In the genomic region with DNA sequence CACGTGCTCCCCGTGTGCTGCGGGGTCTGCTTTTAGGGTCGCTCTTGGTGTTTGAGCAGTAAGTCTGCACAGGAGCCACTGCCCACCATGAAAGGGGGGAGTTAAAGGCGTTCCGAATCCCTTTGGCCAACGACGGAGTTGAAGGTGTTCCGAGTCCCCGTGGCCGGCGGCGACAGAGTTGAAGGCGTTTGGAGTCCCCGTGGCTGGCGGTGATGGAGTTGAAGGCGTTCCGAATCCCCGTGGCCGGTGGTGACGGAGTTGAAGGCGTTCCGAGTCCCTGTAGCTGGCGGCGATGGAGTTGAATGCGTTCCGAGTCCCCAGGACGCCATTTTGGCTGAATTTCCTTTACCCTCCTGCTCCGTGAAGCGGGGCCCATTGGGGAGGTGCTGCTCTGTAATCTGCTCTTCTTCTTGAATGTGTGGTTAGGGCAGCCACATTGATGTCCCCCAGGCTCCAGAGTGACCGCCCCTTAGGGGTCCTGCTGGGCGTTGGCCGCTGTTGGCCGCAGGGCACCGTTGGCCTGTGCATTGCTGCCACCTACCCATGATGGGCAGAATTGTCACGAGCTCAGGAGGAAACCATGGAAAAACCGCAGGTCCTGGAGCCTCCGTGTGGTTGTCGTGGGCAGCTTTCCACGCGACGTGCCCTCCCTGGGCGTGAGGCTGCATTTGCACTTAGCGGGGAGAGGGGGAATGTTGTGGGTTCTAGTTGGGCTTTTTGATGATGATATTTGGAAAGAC, we compare ENCODE assay signal across 12 cellular contexts.
A peak's percentile ranks its signal among the peaks of the same experiment; 100 is the strongest.
DNase-seq lines count a peak whose midpoint lies in the region; ATAC-seq, FAIRE-seq and TF ChIP-seq lines count a peak whose summit lies in the region.
"Had no signal": no experiment of that assay in that cellular context is flagged by ENCODE, and none has a peak within 500 bp of the region (broad histone marks: within the 10 kb centered on the region; RNA-seq: fewer than 3 reads in every experiment).

No MANE protein-coding gene starts in this region.

- H3K27ac ChIP-seq in HCT116 (ENCODE audit: low read depth, low read length) = no peak overlapping the region
- no peak overlapping the region for H3K27ac ChIP-seq in brain microvascular endothelial cell
- H3K27ac ChIP-seq in kidney (ENCODE audit: low read depth in 2 of 2, low read length in 2 of 2) = no peak overlapping the region
- H3K27ac ChIP-seq: tibial artery had no signal

- H3K36me3 ChIP-seq in HCT116 (ENCODE audit: control insufficient read depth in 1 of 2, insufficient read depth in 2 of 2, low read length in 2 of 2) (peaks cover 0 to 12% of the 10 kb centered on the region in 2 experiments; a peak in 2 of 4 replicates), brain microvascular endothelial cell (replicated peaks) (no peaks in the 10 kb centered on the region), kidney (ENCODE audit: control insufficient read depth in 1 of 2, insufficient read depth in 2 of 2, low read length in 2 of 2) (no peaks in the 10 kb centered on the region)

- H3K9me2 ChIP-seq in HCT116 (ENCODE audit: insufficient read depth) = no peaks in the 10 kb centered on the region

- no peak overlapping the region for H3K4me3 ChIP-seq in AG04449 (ENCODE audit: low read depth, low read length)
- H3K4me3 ChIP-seq in HCT116 (replicated peaks in 1 of 2; ENCODE audit: low read depth in 1 of 2, low read length in 2 of 2) = no peak overlapping the region
- no peak overlapping the region for H3K4me3 ChIP-seq in brain microvascular endothelial cell (ENCODE audit: low read depth, low read length)
- H3K4me3 ChIP-seq in kidney (ENCODE audit: low read length in 2 of 2) = no peak overlapping the region
- H3K4me3 ChIP-seq: tibial artery had no signal

- H3K27me3 ChIP-seq in HCT116 (ENCODE audit: insufficient read depth, low read length) (no peaks in the 10 kb centered on the region), brain microvascular endothelial cell (replicated peaks) (no peaks in the 10 kb centered on the region)
- H3K27me3 ChIP-seq: tibial artery had no signal

- RAD21 ChIA-PET in HCT116 (lab: Charles Lee; ENCODE audit: low non-redundant PET in 1 of 2, low total read pairs in 2 of 2, uncharacterized antibody in 2 of 2, unreplicated experiment in 2 of 2) = interaction anchor here (0.6 to 1.0 kb wide), 5 partner anchors 37 to 165 kb away, joined by 3 to 6 read pairs (median 3); no protein-coding TSS in a partner anchor

- TF ChIP-seq CTCF in AG04449 (IDR thresholded peaks at IDR 0.05; ENCODE audit: insufficient read depth, low read length, missing control alignments) = peak; percentile 16
- TF ChIP-seq CTCF in HCT116 (IDR thresholded peaks at IDR 0.05 in 2 of 3, conservative IDR thresholded peaks at IDR 0.05 in 1 of 3; ENCODE audit: borderline replicate concordance in 1 of 3, insufficient read depth in 1 of 3, low read depth in 2 of 3, low read length in 2 of 3) = peak; percentile 43 to 93 (median 46)
- TF ChIP-seq CTCF in brain microvascular endothelial cell (IDR thresholded peaks at IDR 0.05; ENCODE audit: low read depth, low read length, missing control alignments) = peak; percentile 48
- TF ChIP-seq CTCF in kidney (IDR thresholded peaks at IDR 0.05; ENCODE audit: borderline replicate concordance, extremely low read depth, insufficient read depth) = peak; percentile 49

- no peaks in the 10 kb centered on the region for H3K4me1 ChIP-seq in HCT116 (ENCODE audit: control insufficient read depth in 1 of 2, insufficient read depth in 2 of 2, low read length in 2 of 2)
- H3K4me1 ChIP-seq in kidney (ENCODE audit: control insufficient read depth in 1 of 2, insufficient read depth in 1 of 2, low read depth in 1 of 2, low read length in 2 of 2) = no peaks in the 10 kb centered on the region

- BruUV-seq in HCT116 (replicated peaks; lab: Mats Ljungman, UMichigan) = no TSS peak

- ATAC-seq in HCT116 (peak; percentile 62), HG03521 (IDR thresholded peaks at IDR 0.05; ENCODE audit: unreplicated experiment) (no peak), HG03280 (IDR thresholded peaks at IDR 0.05; ENCODE audit: unreplicated experiment) (no peak)

- no peak for TF ChIP-seq POLR2A in HCT116 (IDR thresholded peaks at IDR 0.05; ENCODE audit: borderline replicate concordance, extremely low read depth, insufficient read depth, insufficient read length)

- no peak overlapping the region for H3K4me2 ChIP-seq in HCT116 (ENCODE audit: low read length)

- H3K9me3 ChIP-seq in HCT116 (ENCODE audit: control insufficient read depth in 1 of 2, insufficient read depth in 1 of 2, low read depth in 1 of 2, low read length in 2 of 2) (no peaks in the 10 kb centered on the region), kidney (ENCODE audit: control insufficient read depth in 1 of 2, low read length in 2 of 2) (no peaks in the 10 kb centered on the region)
- H3K9me3 ChIP-seq: tibial artery had no signal

- in situ Hi-C loops in brain microvascular endothelial cell (cut with HindIII; ENCODE audit: low pct_ligation_motif_present, low sequenced_read_pairs) = no loop called here

- H3K79me2 ChIP-seq in HCT116 (ENCODE audit: insufficient read depth, low read length) = no peaks in the 10 kb centered on the region

- TF ChIP-seq RAD21 in HCT116 (IDR thresholded peaks at IDR 0.05; ENCODE audit: low read depth) = peak; percentile 90

- DNase-seq in AG04449 (ENCODE audit: low read depth, low spot score) (no peak), HCT116 (ENCODE audit: low read depth, low spot score) (no peak), brain microvascular endothelial cell (no peak), kidney (peak; percentile 68), AG08396 (ENCODE audit: low spot score) (no peak), AG08395 (ENCODE audit: low spot score) (no peak)
- DNase-seq: DMS79, NCI-H1436 treated with DMSO at 0.1 percent for 48 hours, T-helper 1 cell, tibial artery had no signal

- no peak overlapping the region for H2AFZ ChIP-seq in HCT116 (ENCODE audit: low read depth, low read length, poor library complexity, severe bottlenecking)

- FAIRE-seq in kidney (lab: Jason Lieb, UNC) = no peak

- POLR2A ChIA-PET in AG04449 (lab: Yijun Ruan, JAX) = no interaction called here
- POLR2A ChIA-PET in HCT116 (lab: Charles Lee) = no interaction called here

- CTCF ChIA-PET in AG04449 (lab: Yijun Ruan, JAX) = interaction anchor here (1.0 to 2.6 kb wide), 19 partner anchors 9 to 289 kb away, joined by 3 to 52 read pairs (median 4); no protein-coding TSS in a partner anchor
- CTCF ChIA-PET in HCT116 (lab: Charles Lee) = interaction anchor here (0.6 to 3.9 kb wide), 5 partner anchors 39 to 232 kb away, joined by 3 to 26 read pairs (median 3); no protein-coding TSS in a partner anchor

- H3K9ac ChIP-seq in HCT116 (ENCODE audit: low read length) (no peak overlapping the region), kidney (ENCODE audit: low read length in 2 of 2) (no peak overlapping the region)

- no peaks in the 10 kb centered on the region for H4K20me1 ChIP-seq in HCT116 (ENCODE audit: insufficient read depth)

- intact Hi-C loops in HCT116 (cut with micrococcal nuclease) = loop anchor here (1.0 kb wide), 1 partner anchor 131 kb away; no protein-coding TSS in a partner anchor
- intact Hi-C loops in kidney (cut with DNase I) = loop anchor here (10.0 kb wide), 1 partner anchor 109 kb away; no protein-coding TSS in a partner anchor

TF ChIP-seq in HCT116, 20 proteins besides CTCF, POLR2A, EP300 and RAD21:
- TF ChIP-seq ZFX (IDR thresholded peaks at IDR 0.05) (no peak), EZH2 (IDR thresholded peaks at IDR 0.05) (no peak), YY1 (IDR thresholded peaks at IDR 0.05; ENCODE audit: extremely low read depth, insufficient replicate concordance, low read depth, low read length) (no peak), ELF1 (IDR thresholded peaks at IDR 0.05; ENCODE audit: borderline replicate concordance, low read depth) (no peak), CBX3 (IDR thresholded peaks at IDR 0.05; ENCODE audit: low read depth) (no peak), SP1 (IDR thresholded peaks at IDR 0.05; ENCODE audit: low read depth) (no peak), CEBPB (IDR thresholded peaks at IDR 0.05; ENCODE audit: low read depth) (no peak), EZH2phosphoT487 (IDR thresholded peaks at IDR 0.05; ENCODE audit: borderline replicate concordance) (no peak)
- TF ChIP-seq, protein P1, sequence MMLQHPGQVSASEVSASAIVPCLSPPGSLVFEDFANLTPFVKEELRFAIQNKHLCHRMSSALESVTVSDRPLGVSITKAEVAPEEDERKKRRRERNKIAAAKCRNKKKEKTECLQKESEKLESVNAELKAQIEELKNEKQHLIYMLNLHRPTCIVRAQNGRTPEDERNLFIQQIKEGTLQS (IDR thresholded peaks at IDR 0.05) = no peak
- TF ChIP-seq, protein P2, sequence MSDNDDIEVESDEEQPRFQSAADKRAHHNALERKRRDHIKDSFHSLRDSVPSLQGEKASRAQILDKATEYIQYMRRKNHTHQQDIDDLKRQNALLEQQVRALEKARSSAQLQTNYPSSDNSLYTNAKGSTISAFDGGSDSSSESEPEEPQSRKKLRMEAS (IDR thresholded peaks at IDR 0.05) = no peak
